ENCODE assay signal across 26 cellular contexts in genomic region chr20:32635764-32636163, GRCh38. TPM values are rescaled to one million over a fixed set of nuclear protein-coding genes. Genes with fewer than 3 reads are reported as not detected.
A peak's percentile ranks its signal among the peaks of the same experiment; 100 is the strongest.
DNase-seq lines count a peak whose midpoint lies in the region; FAIRE-seq and TF ChIP-seq lines count a peak whose summit lies in the region.
"Had no signal": no experiment of that assay in that cellular context is flagged by ENCODE, and none has a peak within 500 bp of the region (broad histone marks: within the 10 kb centered on the region; RNA-seq: fewer than 3 reads in every experiment).

No MANE protein-coding gene starts in this region.

- no peak overlapping the region for H2BK20ac ChIP-seq in H1 (ENCODE audit: low read length)

- H2AFZ ChIP-seq in H1 (ENCODE audit: low read length): no peak overlapping the region
- no peak overlapping the region for H2AFZ ChIP-seq in neuronal stem cell (ENCODE audit: low read length)

- H3K79me1 ChIP-seq in H1 (ENCODE audit: low read depth, low read length) (no peaks in the 10 kb centered on the region), neuronal stem cell (ENCODE audit: low read depth, low read length) (peaks cover 1% of the 10 kb centered on the region)

- no peak overlapping the region for H3K4me3 ChIP-seq in H1 (ENCODE audit: extremely low read depth in 1 of 4, insufficient read depth in 2 of 4, low read depth in 3 of 4, low read length in 4 of 4)
- no peak overlapping the region for H3K4me3 ChIP-seq in neuronal stem cell (ENCODE audit: low read length in 2 of 2)
- H3K4me3 ChIP-seq in breast epithelium: no peak overlapping the region
- H3K4me3 ChIP-seq: K562, lung, SJCRH30, spleen had no signal

- H3K18ac ChIP-seq in H1 (ENCODE audit: extremely low read depth, low read length) (no peak overlapping the region), neuronal stem cell (ENCODE audit: low read length) (peak overlapping the region; percentile 66)

- H4K5ac ChIP-seq in H1 (ENCODE audit: insufficient read length, low read depth, low read length): no peak overlapping the region

- H3K14ac ChIP-seq in H1 (ENCODE audit: insufficient read length) (no peak overlapping the region), neuronal stem cell (ENCODE audit: low read length) (no peak overlapping the region)

- in situ Hi-C loops in GM13977 (cut with MboI; ENCODE audit: low pct_unique_long_range_greater_than_20kb, low sequenced_read_pairs, unreplicated experiment): no loop called here

- CTCF ChIA-PET in H1 (lab: Charles Lee; ENCODE audit: partially characterized antibody): no interaction called here

- H3K4ac ChIP-seq in H1 (replicated peaks; ENCODE audit: insufficient read length, low read depth, low read length) (no peak overlapping the region), neuronal stem cell (ENCODE audit: low read length) (no peak overlapping the region)

- H3K23ac ChIP-seq in H1 (ENCODE audit: insufficient read length) (no peak overlapping the region), neuronal stem cell (ENCODE audit: low read depth, low read length, poor library complexity) (peak overlapping the region; percentile 21)

- TF ChIP-seq POLR2A in H1 (IDR thresholded peaks at IDR 0.05; ENCODE audit: control extremely low read depth in 1 of 2, low read depth in 2 of 2, low read length in 2 of 2): no peak
- no peak for TF ChIP-seq POLR2A in breast epithelium (IDR thresholded peaks at IDR 0.05)

- no peak overlapping the region for H3K56ac ChIP-seq in H1 (replicated peaks; ENCODE audit: insufficient read length, low read depth, low read length)

- no peaks in the 10 kb centered on the region for H3K79me2 ChIP-seq in H1 (ENCODE audit: control insufficient read depth in 1 of 2, insufficient read depth in 2 of 2, low read length in 2 of 2)

- intact Hi-C loops in breast epithelium (cut with DNase I; ENCODE audit: low total_unique reads): no loop called here

- peaks cover 0 to 10% (median 3%) of the 10 kb centered on the region in 4 experiments; a peak in 3 of 7 replicates for H3K4me1 ChIP-seq in H1 (replicated peaks in 1 of 4; ENCODE audit: control insufficient read depth in 3 of 4, insufficient read depth in 4 of 4, low read length in 3 of 4)
- peaks cover 12 to 16% of the 10 kb centered on the region in 2 donors for H3K4me1 ChIP-seq in neuronal stem cell (ENCODE audit: control insufficient read depth in 2 of 2, insufficient read depth in 1 of 2, low read depth in 1 of 2, low read length in 2 of 2)
- H3K4me1 ChIP-seq in breast epithelium: no peaks in the 10 kb centered on the region
- H3K4me1 ChIP-seq: SJCRH30 had no signal

- no peaks in the 10 kb centered on the region for H4K20me1 ChIP-seq in H1 (replicated peaks in 1 of 2; ENCODE audit: control insufficient read depth in 1 of 2, insufficient read depth in 2 of 2, low read length in 2 of 2)

- no peak for TF ChIP-seq RAD21 in H1 (IDR thresholded peaks at IDR 0.05 in 1 of 2, conservative IDR thresholded peaks at IDR 0.05 in 1 of 2; ENCODE audit: low read depth in 2 of 2, low read length in 2 of 2)

- 91% methylated on average over 8 of the region's 8 CpGs; no CpG with 5 or more reads in 1 of the 2 experiments for WGBS in H1 (ENCODE audit: extremely low coverage in 1 of 2, insufficient coverage in 1 of 2, insufficient read length in 1 of 2, insufficient replicate concordance in 2 of 2, low coverage in 1 of 2, low lambda C conversion rate in 2 of 2, missing lambda C conversion rate in 1 of 2), 2 experiments
- WGBS in neuronal stem cell (ENCODE audit: extremely low coverage in 2 of 2, insufficient read length in 2 of 2, insufficient replicate concordance in 1 of 2), 2 donors: no CpG with 5 or more reads among the region's 8 CpGs

- DNase-seq in NCI-H1092 treated with DMSO at 0.1 percent for 48 hours (lab: John Stamatoyannopoulos, UW) (peak; percentile 35), NCI-H1092 (lab: John Stamatoyannopoulos, UW) (no peak), NCI-H69 (lab: John Stamatoyannopoulos, UW) (peak; percentile 84), H1 (ENCODE audit: low read depth in 1 of 2, low spot score in 2 of 2) (no peak), neuronal stem cell (ENCODE audit: low spot score) (no peak), GM03348 (ENCODE audit: low spot score) (no peak), breast epithelium (ENCODE audit: low spot score in 2 of 2) (no peak), GM13977 (ENCODE audit: low spot score) (no peak)
- DNase-seq: activated CD8-positive, alpha-beta memory T cell treated with anti-CD3 and anti-CD28 coated beads, Interleukin-2, amount 50 U/mL, for 4 hours; activated naive CD8-positive, alpha-beta T cell treated with anti-CD3 and anti-CD28 coated beads, Interleukin-2, amount 10 ng/mL, durations not matched to agents 7 days and 5 days; dermis blood vessel endothelial cell; foreskin keratinocyte; NCI-H1694; NCI-H446; SJCRH30; spleen; stimulated activated CD4-positive, alpha-beta T cell treated with anti-CD3 and anti-CD28 coated beads, Interleukin-4, amount 100 ng/mL, for 24 hours; stimulated activated naive CD4-positive, alpha-beta T cell treated with Interleukin-2 at 50 U/mL for 16 hours; T-helper 2 cell had no signal

- H3K27me3 ChIP-seq in H1 (replicated peaks in 1 of 4; ENCODE audit: control insufficient read depth in 3 of 4, extremely low read depth in 1 of 4, insufficient read depth in 3 of 4, low read length in 3 of 4) (peaks cover 0 to 2% (median 0%) of the 10 kb centered on the region in 4 experiments; a peak in 1 of 7 replicates), neuronal stem cell (ENCODE audit: control insufficient read depth in 3 of 3, insufficient read depth in 3 of 3, low read depth in 1 of 3, low read length in 3 of 3) (peaks cover 0 to 38% (median 0%) of the 10 kb centered on the region in 3 experiments), breast epithelium (no peaks in the 10 kb centered on the region)
- H3K27me3 ChIP-seq: spleen had no signal

- no peak overlapping the region for H4K91ac ChIP-seq in H1 (replicated peaks; ENCODE audit: insufficient read length, low read length)
- no peak overlapping the region for H4K91ac ChIP-seq in neuronal stem cell (ENCODE audit: low read depth, low read length, poor library complexity)

- H3K36me3 ChIP-seq in H1 (ENCODE audit: control insufficient read depth in 2 of 4, insufficient read depth in 4 of 4, low read length in 3 of 4): no peaks in the 10 kb centered on the region
- no peaks in the 10 kb centered on the region for H3K36me3 ChIP-seq in neuronal stem cell (replicated peaks in 1 of 2; ENCODE audit: control insufficient read depth in 2 of 2, insufficient read depth in 2 of 2, low read length in 2 of 2)
- no peaks in the 10 kb centered on the region for H3K36me3 ChIP-seq in breast epithelium
- H3K36me3 ChIP-seq: SJCRH30, spleen had no signal

- no peak overlapping the region for H4K8ac ChIP-seq in H1 (ENCODE audit: extremely low read depth, insufficient read depth, low read length)
- no peak overlapping the region for H4K8ac ChIP-seq in neuronal stem cell (ENCODE audit: low read depth, low read length)

- H2BK15ac ChIP-seq in H1 (ENCODE audit: low read length) (no peak overlapping the region), neuronal stem cell (ENCODE audit: low read length) (peak overlapping the region; percentile 27)

- POLR2A ChIA-PET in H1 (lab: Charles Lee; ENCODE audit: partially characterized antibody): no interaction called here

- no peak for TF ChIP-seq CTCF in H1 (IDR thresholded peaks at IDR 0.05; ENCODE audit: control extremely low read depth in 1 of 3, insufficient read depth in 1 of 3, low read depth in 1 of 3, low read length in 3 of 3)
- no peak for TF ChIP-seq CTCF in breast epithelium (IDR thresholded peaks at IDR 0.05)
- no peak for TF ChIP-seq CTCF in GM13977 (IDR thresholded peaks at IDR 0.05; ENCODE audit: extremely low read depth, insufficient read depth, missing control alignments)

- H3K4me2 ChIP-seq in H1 (ENCODE audit: insufficient read depth in 1 of 2, low read depth in 2 of 2, low read length in 2 of 2) (no peak overlapping the region), neuronal stem cell (ENCODE audit: insufficient read depth, low read length, poor library complexity, severe bottlenecking) (no peak overlapping the region)

- H2AK5ac ChIP-seq in H1 (ENCODE audit: low read depth, low read length) (peak overlapping the region; percentile 93; the same call in 1 of the 2 replicates), neuronal stem cell (ENCODE audit: low read depth, low read length) (peak overlapping the region; percentile 45)

- no peak for TF ChIP-seq EP300 in H1 (IDR thresholded peaks at IDR 0.05; ENCODE audit: borderline replicate concordance in 1 of 2, low read depth in 2 of 2, low read length in 2 of 2)

- no peaks in the 10 kb centered on the region for H3K23me2 ChIP-seq in H1 (ENCODE audit: low read depth, low read length)

- H3K27ac ChIP-seq in H1 (ENCODE audit: low read depth, low read length) (no peak overlapping the region), neuronal stem cell (replicated peaks; ENCODE audit: low read length) (no peak overlapping the region), breast epithelium (no peak overlapping the region)
- H3K27ac ChIP-seq: 22Rv1, foreskin keratinocyte, SJCRH30 had no signal

- H2BK5ac ChIP-seq in H1 (ENCODE audit: low read depth, low read length): no peak overlapping the region
- H2BK5ac ChIP-seq in neuronal stem cell (ENCODE audit: low read length): no peak overlapping the region

- FAIRE-seq in H1 (lab: Jason Lieb, UNC): no peak
- FAIRE-seq: endothelial cell of umbilical vein, GM12891, K562, keratinocyte, RCC 7860 had no signal

- no peak overlapping the region for H2BK120ac ChIP-seq in H1 (replicated peaks; ENCODE audit: low read depth, low read length)
- H2BK120ac ChIP-seq in neuronal stem cell (ENCODE audit: low read depth, low read length): no peak overlapping the region

- H2BK12ac ChIP-seq in H1 (ENCODE audit: low read depth, low read length) (no peak overlapping the region), neuronal stem cell (ENCODE audit: low read length) (peak overlapping the region; percentile 69)

- H3K9ac ChIP-seq in H1 (replicated peaks in 1 of 4; ENCODE audit: extremely low read depth in 1 of 4, low read depth in 3 of 4, low read length in 3 of 4) (no peak overlapping the region), neuronal stem cell (ENCODE audit: low read depth, low read length, poor library complexity) (no peak overlapping the region)

- no peaks in the 10 kb centered on the region for H3K9me3 ChIP-seq in H1 (ENCODE audit: insufficient read depth in 2 of 2, low read depth in 1 of 2, low read length in 1 of 2)
- no peaks in the 10 kb centered on the region for H3K9me3 ChIP-seq in neuronal stem cell (replicated peaks in 1 of 2; ENCODE audit: control insufficient read depth in 2 of 2, insufficient read depth in 1 of 2, low read depth in 1 of 2, low read length in 2 of 2)
- no peaks in the 10 kb centered on the region for H3K9me3 ChIP-seq in breast epithelium
- H3K9me3 ChIP-seq: SJCRH30, spleen had no signal

RNA-seq across cellular contexts. Expression of gene C20orf203, which starts 38.0 kb away (rescaled TPM):
- not detected in 2 replicates for total RNA-seq in H1 (2021; fragmentation: NEBNext Ultra II Directional; extraction: Animal tissue kit (Norgen Biotek cat#: 25700))
- polyA plus RNA-seq in H1 (2011; rRNA removed): 0.03 and 0.08 TPM in 2 replicates
- polyA plus RNA-seq in H1 (2011; cell fraction: cytosol; rRNA removed): 0.06 TPM
- polyA plus RNA-seq in H1 (2011; cell fraction: nucleus; rRNA removed): 0.26 TPM
- 0.06 to 0.12 TPM in 2 of 4 replicates, not detected in the others for polyA plus RNA-seq in H1 (2012, experiment 1 of 2)
- not detected for polyA plus RNA-seq in H1 (2012, experiment 2 of 2)
- 0.08 TPM for polyA plus RNA-seq in H1 (2013, experiment 1 of 2)
- polyA plus RNA-seq in H1 (2013, experiment 2 of 2): 0.02 TPM
- 0.06 and 0.22 TPM in 2 replicates for polyA minus RNA-seq in H1 (2011; rRNA and poly(A)+ RNA removed)
- not detected for polyA minus RNA-seq in H1 (2011; cell fraction: cytosol; rRNA and poly(A)+ RNA removed)
- polyA minus RNA-seq in H1 (2011; cell fraction: nucleus; rRNA and poly(A)+ RNA removed): 0.40 TPM
- 0.21 TPM for polyA plus RNA-seq in neuronal stem cell (2013, experiment 1 of 2)
- polyA plus RNA-seq in neuronal stem cell (2013, experiment 2 of 2): 0.18 TPM
- under 1 TPM; under 0.01 to 0.32 (median 0.15) TPM for total RNA-seq in breast epithelium
- total RNA-seq: dermis blood vessel endothelial cell, endothelial cell of umbilical vein, foreskin keratinocyte, SJCRH30 had no signal
- polyA plus RNA-seq: endothelial cell of umbilical vein, foreskin keratinocyte, keratinocyte had no signal

RNA-seq across cellular contexts. Expression of gene NOL4L, which starts 50.6 kb away (rescaled TPM):
- total RNA-seq in H1 (2021; fragmentation: NEBNext Ultra II Directional; extraction: Animal tissue kit (Norgen Biotek cat#: 25700)): 23.5 and 23.7 TPM in 2 replicates
- 15.3 and 24.9 TPM in 2 replicates for polyA plus RNA-seq in H1 (2011; rRNA removed)
- polyA plus RNA-seq in H1 (2011; cell fraction: cytosol; rRNA removed): 11.7 TPM
- polyA plus RNA-seq in H1 (2011; cell fraction: nucleus; rRNA removed): 37.7 TPM
- 18.6 to 23.1 TPM (median 21.2 TPM) in 4 replicates for polyA plus RNA-seq in H1 (2012, experiment 1 of 2)
- polyA plus RNA-seq in H1 (2012, experiment 2 of 2): 15.5 TPM
- polyA plus RNA-seq in H1 (2013, experiment 1 of 2): 16.7 TPM
- polyA plus RNA-seq in H1 (2013, experiment 2 of 2): 18.6 TPM
- 8.1 and 8.9 TPM in 2 replicates for polyA minus RNA-seq in H1 (2011; rRNA and poly(A)+ RNA removed)
- 14.1 TPM for polyA minus RNA-seq in H1 (2011; cell fraction: cytosol; rRNA and poly(A)+ RNA removed)
- polyA minus RNA-seq in H1 (2011; cell fraction: nucleus; rRNA and poly(A)+ RNA removed): 14.4 TPM
- polyA plus RNA-seq in neuronal stem cell (2013, experiment 1 of 2): 27.2 TPM
- polyA plus RNA-seq in neuronal stem cell (2013, experiment 2 of 2): 27.3 TPM
- 10 to 100 TPM in 2 of 3 donors, 1 to 10 TPM in 1; 3.7 to 18.4 (median 15.8) TPM for total RNA-seq in breast epithelium

Comparison
In these comparisons a context has a peak if more than half of its experiments do, and no peak if none do; other contexts are left out.
1. DNase-seq: peak in NCI-H1092 treated with DMSO at 0.1 percent for 48 hours (single experiment) and NCI-H69 (single experiment); none in NCI-H1092 (single experiment), H1 (0 of 2), neuronal stem cell (single experiment), GM03348 (single experiment), breast epithelium (0 of 2) and GM13977 (single experiment).